7 cellular contexts compared by ENCODE assay signal in genomic region chr14:105776112-105776511, GRCh38.
DNase-seq lines count a peak whose midpoint lies in the region; ATAC-seq and TF ChIP-seq lines count a peak whose summit lies in the region.
"Not testable (repeated sequence)": the region's sequence is repeated elsewhere in the genome, so short reads cannot be mapped to it uniquely, and the experiment has no call there.

No MANE protein-coding gene starts in this region.

- DNase-seq in activated CD4-positive, alpha-beta T cell treated with anti-CD3 and anti-CD28 coated beads, Interleukin-2, amount 10 ng/mL, durations not matched to agents 7 days and 5 days; memory B cell (ENCODE audit: low spot score in 2 of 2): not testable (repeated sequence)
- DNase-seq in upper lobe of right lung = peak; percentile 53

- peaks cover 43% of the 10 kb centered on the region for H3K9me3 ChIP-seq in BLaER1
- not testable (repeated sequence) for H3K9me3 ChIP-seq in SU-DHL-6 (ENCODE audit: insufficient read depth, low read length)
- peaks cover 13% of the 10 kb centered on the region for H3K9me3 ChIP-seq in upper lobe of right lung

- not testable (repeated sequence) for H3K4me1 Mint-ChIP-seq in IgD-negative memory B cell; activated CD4-positive, alpha-beta T cell treated with anti-CD3 and anti-CD28 coated beads, Interleukin-2, amount 10 ng/mL, durations not matched to agents 7 days and 5 days
- H3K4me1 Mint-ChIP-seq in memory B cell = peaks cover 32% of the 10 kb centered on the region
- H3K4me1 Mint-ChIP-seq in stimulated activated memory B cell treated with anti-CD40 and anti-IgM and Interleukin-4, amounts not matched to agents 10 μg/mL and 1 μg/mL and 100 μg/mL, for 72 hours = peaks cover 34% of the 10 kb centered on the region

- H2AFZ ChIP-seq in SU-DHL-6 (ENCODE audit: low read depth, low read length, severe bottlenecking) = not testable (repeated sequence)

- intact Hi-C loops in upper lobe of right lung (cut with DNase I) = not testable (repeated sequence)

- H3K27me3 Mint-ChIP-seq in IgD-negative memory B cell; activated CD4-positive, alpha-beta T cell treated with anti-CD3 and anti-CD28 coated beads, Interleukin-2, amount 10 ng/mL, durations not matched to agents 7 days and 5 days; memory B cell; stimulated activated memory B cell treated with anti-CD40 and anti-IgM and Interleukin-4, amounts not matched to agents 10 μg/mL and 1 μg/mL and 100 μg/mL, for 72 hours: not testable (repeated sequence)

- not testable (repeated sequence) for H4K20me1 ChIP-seq in BLaER1; SU-DHL-6 (ENCODE audit: low read depth, low read length)

- H3K4me2 ChIP-seq in BLaER1 (peak overlapping the region; percentile 63), SU-DHL-6 (ENCODE audit: low read depth, low read length, poor library complexity, severe bottlenecking) (peak overlapping the region; percentile 65)

- not testable (repeated sequence) for H3K4me3 ChIP-seq in BLaER1, upper lobe of right lung
- H3K4me3 ChIP-seq in SU-DHL-6 (ENCODE audit: insufficient read depth, low read length, poor library complexity, severe bottlenecking) = peak overlapping the region; percentile 74

- peaks cover 36% of the 10 kb centered on the region for H3K4me1 ChIP-seq in BLaER1
- H3K4me1 ChIP-seq in upper lobe of right lung = not testable (repeated sequence)

- not testable (repeated sequence) for H3K9me3 Mint-ChIP-seq in IgD-negative memory B cell; memory B cell; stimulated activated memory B cell treated with anti-CD40 and anti-IgM and Interleukin-4, amounts not matched to agents 10 μg/mL and 1 μg/mL and 100 μg/mL, for 72 hours
- H3K9me3 Mint-ChIP-seq in activated CD4-positive, alpha-beta T cell treated with anti-CD3 and anti-CD28 coated beads, Interleukin-2, amount 10 ng/mL, durations not matched to agents 7 days and 5 days = peaks cover 31% of the 10 kb centered on the region

- not testable (repeated sequence) for H3K36me3 Mint-ChIP-seq in IgD-negative memory B cell; activated CD4-positive, alpha-beta T cell treated with anti-CD3 and anti-CD28 coated beads, Interleukin-2, amount 10 ng/mL, durations not matched to agents 7 days and 5 days (ENCODE audit: low read depth)
- H3K36me3 Mint-ChIP-seq in memory B cell = peaks cover 19% of the 10 kb centered on the region
- peaks cover 55% of the 10 kb centered on the region for H3K36me3 Mint-ChIP-seq in stimulated activated memory B cell treated with anti-CD40 and anti-IgM and Interleukin-4, amounts not matched to agents 10 μg/mL and 1 μg/mL and 100 μg/mL, for 72 hours

- H3K79me2 ChIP-seq in SU-DHL-6 (ENCODE audit: insufficient read depth, low read length) = peaks cover 19% of the 10 kb centered on the region

- not testable (repeated sequence) for H3K36me3 ChIP-seq in BLaER1; SU-DHL-6 (ENCODE audit: low read length); upper lobe of right lung

- ATAC-seq in memory B cell (ENCODE audit: low read depth); stimulated activated memory B cell treated with anti-CD40 and anti-IgM and Interleukin-4, amounts not matched to agents 10 μg/mL and 1 μg/mL and 100 μg/mL, for 72 hours; upper lobe of right lung: not testable (repeated sequence)

- not testable (repeated sequence) for H3F3A ChIP-seq in SU-DHL-6 (ENCODE audit: insufficient read depth)

- not testable (repeated sequence) for H3K27me3 ChIP-seq in BLaER1; SU-DHL-6 (ENCODE audit: low read length); upper lobe of right lung

- H3K27ac ChIP-seq in BLaER1, upper lobe of right lung: not testable (repeated sequence)
- H3K27ac ChIP-seq in SU-DHL-6 (ENCODE audit: low read depth, low read length) = peak overlapping the region; percentile 97

- POLR2A ChIA-PET in activated CD4-positive, alpha-beta T cell treated with anti-CD3 and anti-CD28 coated beads, Interleukin-2, amount 10 ng/mL, durations not matched to agents 7 days and 5 days (lab: Charles Lee) = not testable (repeated sequence)

- not testable (repeated sequence) for TF ChIP-seq CTCF in SU-DHL-6 (IDR thresholded peaks at IDR 0.05; ENCODE audit: insufficient read depth, low read length, poor library complexity, severe bottlenecking); upper lobe of right lung (IDR thresholded peaks at IDR 0.05)

- not testable (repeated sequence) for H3K9ac ChIP-seq in BLaER1
- peak overlapping the region; percentile 97 for H3K9ac ChIP-seq in SU-DHL-6 (ENCODE audit: low read length)

- H3K27ac Mint-ChIP-seq in IgD-negative memory B cell = peak overlapping the region in 2 of 3 donors; percentile 67 to 70
- peak overlapping the region; percentile 31 for H3K27ac Mint-ChIP-seq in activated CD4-positive, alpha-beta T cell treated with anti-CD3 and anti-CD28 coated beads, Interleukin-2, amount 10 ng/mL, durations not matched to agents 7 days and 5 days
- H3K27ac Mint-ChIP-seq in memory B cell = peak overlapping the region; percentile 93
- H3K27ac Mint-ChIP-seq in stimulated activated memory B cell treated with anti-CD40 and anti-IgM and Interleukin-4, amounts not matched to agents 10 μg/mL and 1 μg/mL and 100 μg/mL, for 72 hours = peak overlapping the region; percentile 99

- CTCF ChIA-PET in activated CD4-positive, alpha-beta T cell treated with anti-CD3 and anti-CD28 coated beads, Interleukin-2, amount 10 ng/mL, durations not matched to agents 7 days and 5 days (lab: Charles Lee) = not testable (repeated sequence)

- H3K4me3 Mint-ChIP-seq in IgD-negative memory B cell = peak overlapping the region; percentile 81 to 96 (median 90)
- H3K4me3 Mint-ChIP-seq in activated CD4-positive, alpha-beta T cell treated with anti-CD3 and anti-CD28 coated beads, Interleukin-2, amount 10 ng/mL, durations not matched to agents 7 days and 5 days = not testable (repeated sequence)
- peak overlapping the region; percentile 96 for H3K4me3 Mint-ChIP-seq in memory B cell
- peak overlapping the region; percentile 94 for H3K4me3 Mint-ChIP-seq in stimulated activated memory B cell treated with anti-CD40 and anti-IgM and Interleukin-4, amounts not matched to agents 10 μg/mL and 1 μg/mL and 100 μg/mL, for 72 hours

- H3K9me2 ChIP-seq in SU-DHL-6 (replicated peaks; ENCODE audit: insufficient read depth, low read length) = not testable (repeated sequence)

Comparison
In these comparisons a context has a peak if more than half of its experiments do, and no peak if none do; other contexts are left out.
1. H3K27ac Mint-ChIP-seq: peak in every context shown above with its lines; median percentile 99 in stimulated activated memory B cell treated with anti-CD40 and anti-IgM and Interleukin-4, amounts not matched to agents 10 μg/mL and 1 μg/mL and 100 μg/mL, for 72 hours; 93 in memory B cell; 68 in IgD-negative memory B cell; 31 in activated CD4-positive, alpha-beta T cell treated with anti-CD3 and anti-CD28 coated beads, Interleukin-2, amount 10 ng/mL, durations not matched to agents 7 days and 5 days.